11 cellular contexts compared by ENCODE assay signal in genomic region chr9:98097836-98098235, GRCh38. TPM values are rescaled to one million over a fixed set of nuclear protein-coding genes. Genes with fewer than 3 reads are reported as not detected.
A peak's percentile ranks its signal among the peaks of the same experiment; 100 is the strongest.
DNase-seq lines count a peak whose midpoint lies in the region; ATAC-seq and TF ChIP-seq lines count a peak whose summit lies in the region.
"Had no signal": no experiment of that assay in that cellular context is flagged by ENCODE, and none has a peak within 500 bp of the region (broad histone marks: within the 10 kb centered on the region; RNA-seq: fewer than 3 reads in every experiment).

No MANE protein-coding gene starts in this region.

- TF ChIP-seq CTCF in left lung (IDR thresholded peaks at IDR 0.05) = no peak
- no peak for TF ChIP-seq CTCF in left ventricle myocardium inferior (IDR thresholded peaks at IDR 0.05; ENCODE audit: borderline replicate concordance)

- peak; percentile 81 for DNase-seq in DMS53 (lab: John Stamatoyannopoulos, UW)
- DNase-seq in NCI-H1092 treated with DMSO at 0.1 percent for 48 hours (lab: John Stamatoyannopoulos, UW) = peak; percentile 48
- peak; percentile 43 to 61 for DNase-seq in activated CD4-positive, alpha-beta T cell treated with anti-CD3 and anti-CD28 coated beads, Interleukin-2, amount 50 U/mL, for 48 hours
- DNase-seq in left lung = no peak
- DNase-seq in left ventricle myocardium inferior = no peak
- no peak for DNase-seq in cortex of kidney (lab: John Stamatoyannopoulos, UW)
- DNase-seq: Calu3, hippocampal formation had no signal

- no peaks in the 10 kb centered on the region for H3K9me3 ChIP-seq in left lung
- H3K9me3 ChIP-seq in left ventricle myocardium inferior (replicated peaks) = no peaks in the 10 kb centered on the region

- H3K4me1 ChIP-seq in left lung (peaks cover 0 to 21% of the 10 kb centered on the region in 2 donors), left ventricle myocardium inferior (no peaks in the 10 kb centered on the region)

- H3K4me3 ChIP-seq in left lung = no peak overlapping the region
- no peak overlapping the region for H3K4me3 ChIP-seq in left ventricle myocardium inferior
- H3K4me3 ChIP-seq: cardiac muscle cell had no signal

- no peak overlapping the region for H3K27ac ChIP-seq in left lung
- H3K27ac ChIP-seq in left ventricle myocardium inferior (replicated peaks) = no peak overlapping the region
- H3K27ac ChIP-seq: cardiac muscle cell had no signal

- ATAC-seq in left lung (peak; percentile 13), GM21515 (IDR thresholded peaks at IDR 0.05; ENCODE audit: unreplicated experiment) (no peak), HG03520 (IDR thresholded peaks at IDR 0.05; ENCODE audit: unreplicated experiment) (no peak)

- peaks cover 0 to 71% of the 10 kb centered on the region in 2 donors for H3K36me3 ChIP-seq in left lung
- no peaks in the 10 kb centered on the region for H3K36me3 ChIP-seq in left ventricle myocardium inferior
- H3K36me3 ChIP-seq: cardiac muscle cell had no signal

- intact Hi-C loops in left lung (cut with DNase I) = no loop called here
- intact Hi-C loops in left ventricle myocardium inferior (cut with micrococcal nuclease) = no loop called here

- H3K27me3 ChIP-seq in left lung = no peaks in the 10 kb centered on the region
- H3K27me3 ChIP-seq in left ventricle myocardium inferior (ENCODE audit: low read depth) = peaks cover 34% of the 10 kb centered on the region
- H3K27me3 ChIP-seq: cardiac muscle cell had no signal

RNA-seq across cellular contexts. Expression of gene TRIM14, which starts 21.2 kb away (rescaled TPM):
- total RNA-seq in left lung = 10 to 100 TPM; 26.8 to 37.2 TPM
- total RNA-seq in left ventricle myocardium inferior = 4.1 TPM

RNA-seq across cellular contexts. Expression of gene NANS, which starts 41.3 kb away (rescaled TPM):
- total RNA-seq in left lung (10 to 100 TPM; 51.8 to 72.0 TPM), left ventricle myocardium inferior (38.6 TPM)

Comparison
In these comparisons a context has a peak if more than half of its experiments do, and no peak if none do; other contexts are left out.
1. DNase-seq: peak in DMS53 (single experiment), NCI-H1092 treated with DMSO at 0.1 percent for 48 hours (single experiment) and activated CD4-positive, alpha-beta T cell treated with anti-CD3 and anti-CD28 coated beads, Interleukin-2, amount 50 U/mL, for 48 hours (2 of 2); none in left lung (0 of 2), left ventricle myocardium inferior (single experiment) and cortex of kidney (single experiment).